Comparison of ENCODE assay signal across 8 cellular contexts in genomic region chr16:58000706-58001676, GRCh38. TPM values are rescaled to one million over a fixed set of nuclear protein-coding genes. Genes with fewer than 3 reads are reported as not detected.
DNase-seq lines count a peak whose midpoint lies in the region; ATAC-seq and TF ChIP-seq lines count a peak whose summit lies in the region.

Gene USB1 (plus strand): TSS chr16:58001407. CDS start chr16:58001484, 77 bp downstream.

- H3K4me3 ChIP-seq in AG09309 (ENCODE audit: control insufficient read depth, low read depth, low read length), result peak within 1 kb of the TSS; percentile 98
- peak within 1 kb of the TSS; percentile 84 for H3K4me3 ChIP-seq in colonic mucosa

- no peak for DNase-seq in AG09309 (ENCODE audit: low read depth)
- DNase-seq in NCI-H446 (lab: John Stamatoyannopoulos, UW), result peak; percentile 23 to 70
- peak; percentile 68 to 74 for DNase-seq in activated CD4-positive, alpha-beta T cell treated with anti-CD3 and anti-CD28 coated beads for 24 hours (ENCODE audit: low read depth in 2 of 2)
- DNase-seq in colonic mucosa, result peak; percentile 89
- DNase-seq in left lobe of liver (ENCODE audit: low spot score), result peak; percentile 93
- DNase-seq in stimulated activated CD4-positive, alpha-beta T cell treated with anti-CD3 and anti-CD28 coated beads, Interleukin-2, amount 100 ng/mL, for 48 hours, result peak; percentile 78 to 84

- H3K9me3 ChIP-seq in colonic mucosa, result no peaks in the 10 kb centered on the region

- H3K27ac ChIP-seq in colonic mucosa, result peak within 1 kb of the TSS; percentile 91

- H3K4me1 ChIP-seq in colonic mucosa, result no peaks in the 10 kb centered on the region

- intact Hi-C loops in colonic mucosa (cut with DNase I), result no loop called here

- H3K27me3 ChIP-seq in colonic mucosa, result no peaks in the 10 kb centered on the region

- ATAC-seq in GM18861 (IDR thresholded peaks at IDR 0.05; ENCODE audit: unreplicated experiment) (peak; percentile 68), HG03095 (IDR thresholded peaks at IDR 0.05; ENCODE audit: unreplicated experiment) (peak; percentile 72), left lobe of liver (peak; percentile 91)

- TF ChIP-seq CTCF in AG09309 (IDR thresholded peaks at IDR 0.05; ENCODE audit: control insufficient read depth, insufficient read depth, low read depth, low read length, missing control alignments) (peak; percentile 49), colonic mucosa (IDR thresholded peaks at IDR 0.05) (peak; percentile 49)

- peak within 1 kb of the TSS; percentile 78 to 88 for H3K9ac ChIP-seq in colonic mucosa (ENCODE audit: low read depth in 2 of 2, low read length in 2 of 2)

- peaks cover 8% of the 10 kb centered on the region for H3K36me3 ChIP-seq in colonic mucosa

RNA-seq across cellular contexts. Expression of gene USB1, which starts in this region (rescaled TPM):
- 10 to 100 TPM; 34.2 to 49.8 TPM for total RNA-seq in colonic mucosa
- 28.4 TPM for total RNA-seq in left lobe of liver
